Comparison of ENCODE assay signal across 9 cellular contexts in genomic region chr12:131912526-131913274, GRCh38. TPM values are rescaled to one million over a fixed set of nuclear protein-coding genes. Genes with fewer than 3 reads are reported as not detected.
DNase-seq lines count a peak whose midpoint lies in the region; TF ChIP-seq lines count a peak whose summit lies in the region.
"Had no signal": no experiment of that assay in that cellular context is flagged by ENCODE, and none has a peak within 500 bp of the region (broad histone marks: within the 10 kb centered on the region; RNA-seq: fewer than 3 reads in every experiment).

No MANE protein-coding gene starts in this region.

- H3K27me3 Mint-ChIP-seq in dendritic cell treated with granulocyte-macrophage colony-stimulating factor and Interleukin-4, amounts not matched to agents 40 ng/mL and 50 ng/mL, for 4 days, result no peaks in the 10 kb centered on the region

- intact Hi-C loops in dendritic cell treated with granulocyte-macrophage colony-stimulating factor and Interleukin-4, amounts not matched to agents 40 ng/mL and 50 ng/mL, for 4 days (cut with micrococcal nuclease), result no loop called here

- no peak overlapping the region for H3K4me3 ChIP-seq in mesendoderm (ENCODE audit: low read length)

- no peak overlapping the region for H2AK5ac ChIP-seq in mesendoderm (ENCODE audit: low read length)

- H3K4me1 Mint-ChIP-seq in dendritic cell treated with granulocyte-macrophage colony-stimulating factor and Interleukin-4, amounts not matched to agents 40 ng/mL and 50 ng/mL, for 4 days (ENCODE audit: low read depth), result peaks cover 5% of the 10 kb centered on the region

- H3K9ac ChIP-seq in mesendoderm (ENCODE audit: low read length), result no peak overlapping the region
- H3K9ac ChIP-seq: KMS-11 had no signal

- no peak overlapping the region for H3K4ac ChIP-seq in mesendoderm (ENCODE audit: low read depth, low read length)

- H3K79me2 ChIP-seq in mesendoderm (ENCODE audit: control insufficient read depth, insufficient read depth, low read length), result no peaks in the 10 kb centered on the region

- H3K27ac Mint-ChIP-seq in dendritic cell treated with granulocyte-macrophage colony-stimulating factor and Interleukin-4, amounts not matched to agents 40 ng/mL and 50 ng/mL, for 4 days, result peak overlapping the region; percentile 31

- H2BK120ac ChIP-seq in mesendoderm (ENCODE audit: low read depth, low read length), result no peak overlapping the region

- no peak overlapping the region for H3K56ac ChIP-seq in mesendoderm (ENCODE audit: low read length)

- H3K4me3 Mint-ChIP-seq in dendritic cell treated with granulocyte-macrophage colony-stimulating factor and Interleukin-4, amounts not matched to agents 40 ng/mL and 50 ng/mL, for 4 days, result no peak overlapping the region

- H2BK5ac ChIP-seq in mesendoderm (ENCODE audit: low read length), result no peak overlapping the region

- DNase-seq in AG09319 (ENCODE audit: extremely low read depth, low read depth) (peak; percentile 38), NCI-H2196 (lab: John Stamatoyannopoulos, UW; ENCODE audit: unreplicated experiment) (peak; percentile 44), mesendoderm (peak; percentile 18), DMS153 (lab: John Stamatoyannopoulos, UW) (no peak), NCI-H524 (lab: John Stamatoyannopoulos, UW) (no peak)
- no peak for DNase-seq in stimulated activated CD4-positive, alpha-beta T cell treated with anti-CD3 and anti-CD28 coated beads, Interleukin-2, amount 100 ng/mL, for 24 hours
- DNase-seq in activated CD8-positive, alpha-beta memory T cell treated with anti-CD3 and anti-CD28 coated beads, Interleukin-2, amount 50 U/mL, for 4 hours, result no peak

- no peak for TF ChIP-seq CTCF in AG09319 (IDR thresholded peaks at IDR 0.05; ENCODE audit: low read depth, low read length)

- H3K4me2 ChIP-seq in mesendoderm (ENCODE audit: low read length), result no peak overlapping the region
- H3K4me2 ChIP-seq: KMS-11 had no signal

- no peaks in the 10 kb centered on the region for H3K79me1 ChIP-seq in mesendoderm (ENCODE audit: low read length)

- no CpG with 5 or more reads among the region's 20 CpGs for WGBS in mesendoderm (ENCODE audit: extremely low coverage, insufficient coverage, low lambda C conversion rate)

- H4K5ac ChIP-seq in mesendoderm (ENCODE audit: low read length), result no peak overlapping the region

- H3K27me3 ChIP-seq in mesendoderm (ENCODE audit: insufficient read depth, low read length, poor library complexity), result no peaks in the 10 kb centered on the region

- no peak overlapping the region for H2BK15ac ChIP-seq in mesendoderm (replicated peaks; ENCODE audit: low read depth)

- H3K36me3 Mint-ChIP-seq in dendritic cell treated with granulocyte-macrophage colony-stimulating factor and Interleukin-4, amounts not matched to agents 40 ng/mL and 50 ng/mL, for 4 days (ENCODE audit: low read depth), result peaks cover 97% of the 10 kb centered on the region

- peaks cover 5% of the 10 kb centered on the region for H3K36me3 ChIP-seq in mesendoderm (ENCODE audit: control insufficient read depth, insufficient read depth, low read length)

- H3K4me1 ChIP-seq in mesendoderm (ENCODE audit: control insufficient read depth, low read depth, low read length), result no peaks in the 10 kb centered on the region

- no peak overlapping the region for H3K27ac ChIP-seq in mesendoderm (ENCODE audit: low read depth, low read length)
- H3K27ac ChIP-seq: KMS-11 had no signal

- no peak overlapping the region for H3K18ac ChIP-seq in mesendoderm (ENCODE audit: low read length)

- no peak overlapping the region for H3K23ac ChIP-seq in mesendoderm (ENCODE audit: low read length)

- no peaks in the 10 kb centered on the region for H3K9me3 Mint-ChIP-seq in dendritic cell treated with granulocyte-macrophage colony-stimulating factor and Interleukin-4, amounts not matched to agents 40 ng/mL and 50 ng/mL, for 4 days

- H4K8ac ChIP-seq in mesendoderm (ENCODE audit: low read depth, low read length), result no peak overlapping the region

RNA-seq across cellular contexts. Expression of gene PUS1, which starts 16.4 kb away (rescaled TPM):
- polyA plus RNA-seq in mesendoderm (2013, experiment 1 of 2), result 46.5 TPM
- 46.4 TPM for polyA plus RNA-seq in mesendoderm (2013, experiment 2 of 2)

RNA-seq across cellular contexts. Expression of gene ULK1, which starts 18.3 kb away (rescaled TPM):
- polyA plus RNA-seq in mesendoderm (2013, experiment 1 of 2), result 19.3 TPM
- polyA plus RNA-seq in mesendoderm (2013, experiment 2 of 2), result 19.9 TPM

RNA-seq across cellular contexts. Expression of gene EP400, which starts 37.0 kb away (rescaled TPM):
- 17.2 TPM for polyA plus RNA-seq in mesendoderm (2013, experiment 1 of 2)
- 15.3 TPM for polyA plus RNA-seq in mesendoderm (2013, experiment 2 of 2)

Comparison
In these comparisons a context has a peak if more than half of its experiments do, and no peak if none do; other contexts are left out.
1. DNase-seq: peak in AG09319 (single experiment), NCI-H2196 (single experiment) and mesendoderm (single experiment); none in stimulated activated CD4-positive, alpha-beta T cell treated with anti-CD3 and anti-CD28 coated beads, Interleukin-2, amount 100 ng/mL, for 24 hours (0 of 2), activated CD8-positive, alpha-beta memory T cell treated with anti-CD3 and anti-CD28 coated beads, Interleukin-2, amount 50 U/mL, for 4 hours (single experiment), DMS153 (single experiment) and NCI-H524 (0 of 2).